ENCODE assay signal across 1 cellular context in genomic region chr10:74021248-74022055, GRCh38.
TF ChIP-seq lines count a peak whose summit lies in the region.

No MANE protein-coding gene starts in this region.

TF ChIP-seq in K562, 482 proteins besides CTCF, POLR2A, EP300 and RAD21 (continued from another document and continues in another):
- TF ChIP-seq MXD1 (CRISPR knock-in tag; IDR thresholded peaks at IDR 0.05; ENCODE audit: borderline replicate concordance, poor library complexity, severe bottlenecking) = no peak
- TF ChIP-seq RERE (CRISPR knock-in tag; IDR thresholded peaks at IDR 0.05; ENCODE audit: borderline replicate concordance) = no peak
- TF ChIP-seq SAFB2 (IDR thresholded peaks at IDR 0.05; ENCODE audit: borderline replicate concordance, low read depth, low read length, severe bottlenecking) = no peak
- no peak for TF ChIP-seq CBX1 (IDR thresholded peaks at IDR 0.05; ENCODE audit: low read depth)
- peak; percentile 85 for TF ChIP-seq SOX6 (IDR thresholded peaks at IDR 0.05)
- no peak for TF ChIP-seq U2AF1 (optimal IDR thresholded peaks at IDR 0.05; ENCODE audit: low read depth, low read length)
- 0 out of 2 replicates have a peak, but pooled peaks have one; percentile 44 for TF ChIP-seq ZNF311 (CRISPR knock-in tag; IDR thresholded peaks at IDR 0.05)
- TF ChIP-seq ZBED1 (IDR thresholded peaks at IDR 0.05) = no peak
- TF ChIP-seq BMI1 (IDR thresholded peaks at IDR 0.05; ENCODE audit: low read length) = no peak
- TF ChIP-seq PHB2 (IDR thresholded peaks at IDR 0.05; ENCODE audit: low read depth) = 0 out of 2 replicates have a peak, but pooled peaks have one; percentile 53
- peak; percentile 54; the same call in 1 of the 2 replicates for TF ChIP-seq BHLHE40 (IDR thresholded peaks at IDR 0.05; ENCODE audit: low read length)
- no peak for TF ChIP-seq HMG20B (CRISPR knock-in tag; IDR thresholded peaks at IDR 0.05)
- TF ChIP-seq SIX5 (IDR thresholded peaks at IDR 0.05; ENCODE audit: borderline replicate concordance in 1 of 2, insufficient read depth in 1 of 2, low read depth in 1 of 2, low read length in 2 of 2) = no peak
- no peak for TF ChIP-seq FIP1L1 (IDR thresholded peaks at IDR 0.05; ENCODE audit: low read depth, low read length, poor library complexity, severe bottlenecking)
- peak; percentile 46; the same call in 1 of the 2 replicates for TF ChIP-seq MYC (IDR thresholded peaks at IDR 0.05; ENCODE audit: low read depth, low read length)
- no peak for TF ChIP-seq MYC (CRISPR knock-in tag; IDR thresholded peaks at IDR 0.05; ENCODE audit: borderline replicate concordance, low read depth)
- no peak for TF ChIP-seq ETS1 (conservative IDR thresholded peaks at IDR 0.05; ENCODE audit: control insufficient read depth, low read depth, low read length)
- no peak for TF ChIP-seq ZNF224 (CRISPR knock-in tag; IDR thresholded peaks at IDR 0.05)
- no peak for TF ChIP-seq ARID3B (CRISPR knock-in tag; IDR thresholded peaks at IDR 0.05; ENCODE audit: borderline replicate concordance)
- no peak for TF ChIP-seq HNRNPUL1 (IDR thresholded peaks at IDR 0.05; ENCODE audit: low read length)
- TF ChIP-seq ESRRA (IDR thresholded peaks at IDR 0.05; ENCODE audit: borderline replicate concordance, low read depth) = peak; percentile 15; the same call in 1 of the 2 replicates
- TF ChIP-seq ZNF23 (CRISPR knock-in tag; IDR thresholded peaks at IDR 0.05) = no peak
- TF ChIP-seq, protein P1, sequence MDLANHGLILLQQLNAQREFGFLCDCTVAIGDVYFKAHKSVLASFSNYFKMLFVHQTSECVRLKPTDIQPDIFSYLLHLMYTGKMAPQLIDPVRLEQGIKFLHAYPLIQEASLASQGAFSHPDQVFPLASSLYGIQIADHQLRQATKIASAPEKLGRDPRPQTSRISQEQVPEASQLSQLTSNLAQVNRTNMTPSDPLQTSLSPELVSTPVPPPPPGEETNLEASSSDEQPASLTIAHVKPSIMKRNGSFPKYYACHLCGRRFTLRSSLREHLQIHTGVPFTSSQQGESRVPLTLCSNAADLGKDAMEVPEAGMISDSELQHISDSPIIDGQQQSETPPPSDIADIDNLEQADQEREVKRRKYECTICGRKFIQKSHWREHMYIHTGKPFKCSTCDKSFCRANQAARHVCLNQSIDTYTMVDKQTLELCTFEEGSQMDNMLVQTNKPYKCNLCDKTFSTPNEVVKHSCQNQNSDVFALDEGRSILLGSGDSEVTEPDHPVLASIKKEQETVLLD (IDR thresholded peaks at IDR 0.05) = peak; percentile 73
- no peak for TF ChIP-seq ZNF778 (CRISPR knock-in tag; IDR thresholded peaks at IDR 0.05)
- TF ChIP-seq RFX1 (IDR thresholded peaks at IDR 0.05) = no peak; the same call in 1 of the 2 replicates
- no peak for TF ChIP-seq ZBTB17 (CRISPR knock-in tag; IDR thresholded peaks at IDR 0.05)
- peak; percentile 39 to 79 for TF ChIP-seq TRIM24 (IDR thresholded peaks at IDR 0.05)
- no peak for TF ChIP-seq RHOXF2B (CRISPR knock-in tag; conservative IDR thresholded peaks at IDR 0.05)
- no peak for TF ChIP-seq PHF8 (IDR thresholded peaks at IDR 0.05; ENCODE audit: borderline replicate concordance, low read length)
- no peak for TF ChIP-seq HEY1 (CRISPR knock-in tag; IDR thresholded peaks at IDR 0.05; ENCODE audit: borderline replicate concordance)
- TF ChIP-seq, protein P2, sequence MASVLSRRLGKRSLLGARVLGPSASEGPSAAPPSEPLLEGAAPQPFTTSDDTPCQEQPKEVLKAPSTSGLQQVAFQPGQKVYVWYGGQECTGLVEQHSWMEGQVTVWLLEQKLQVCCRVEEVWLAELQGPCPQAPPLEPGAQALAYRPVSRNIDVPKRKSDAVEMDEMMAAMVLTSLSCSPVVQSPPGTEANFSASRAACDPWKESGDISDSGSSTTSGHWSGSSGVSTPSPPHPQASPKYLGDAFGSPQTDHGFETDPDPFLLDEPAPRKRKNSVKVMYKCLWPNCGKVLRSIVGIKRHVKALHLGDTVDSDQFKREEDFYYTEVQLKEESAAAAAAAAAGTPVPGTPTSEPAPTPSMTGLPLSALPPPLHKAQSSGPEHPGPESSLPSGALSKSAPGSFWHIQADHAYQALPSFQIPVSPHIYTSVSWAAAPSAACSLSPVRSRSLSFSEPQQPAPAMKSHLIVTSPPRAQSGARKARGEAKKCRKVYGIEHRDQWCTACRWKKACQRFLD (CRISPR knock-in tag; IDR thresholded peaks at IDR 0.05) = peak; percentile 56; the same call in 1 of the 2 replicates
- TF ChIP-seq, protein P3, sequence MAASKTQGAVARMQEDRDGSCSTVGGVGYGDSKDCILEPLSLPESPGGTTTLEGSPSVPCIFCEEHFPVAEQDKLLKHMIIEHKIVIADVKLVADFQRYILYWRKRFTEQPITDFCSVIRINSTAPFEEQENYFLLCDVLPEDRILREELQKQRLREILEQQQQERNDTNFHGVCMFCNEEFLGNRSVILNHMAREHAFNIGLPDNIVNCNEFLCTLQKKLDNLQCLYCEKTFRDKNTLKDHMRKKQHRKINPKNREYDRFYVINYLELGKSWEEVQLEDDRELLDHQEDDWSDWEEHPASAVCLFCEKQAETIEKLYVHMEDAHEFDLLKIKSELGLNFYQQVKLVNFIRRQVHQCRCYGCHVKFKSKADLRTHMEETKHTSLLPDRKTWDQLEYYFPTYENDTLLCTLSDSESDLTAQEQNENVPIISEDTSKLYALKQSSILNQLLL (CRISPR knock-in tag; IDR thresholded peaks at IDR 0.05; ENCODE audit: borderline replicate concordance) = no peak
- peak; percentile 85 for TF ChIP-seq SMARCA5 (IDR thresholded peaks at IDR 0.05)
- no peak for TF ChIP-seq PTTG1 (tag; IDR thresholded peaks at IDR 0.05; ENCODE audit: low read depth)
- no peak for TF ChIP-seq DMBX1 (CRISPR knock-in tag; IDR thresholded peaks at IDR 0.05; ENCODE audit: borderline replicate concordance)
- no peak for TF ChIP-seq REST (CRISPR knock-in tag; IDR thresholded peaks at IDR 0.05; ENCODE audit: low read depth)
- peak; percentile 98 for TF ChIP-seq JUND (IDR thresholded peaks at IDR 0.05; ENCODE audit: borderline replicate concordance, low read depth, low read length)
- TF ChIP-seq JUND (tag; IDR thresholded peaks at IDR 0.05; ENCODE audit: borderline replicate concordance, low read depth, low read length) = peak; percentile 95
- TF ChIP-seq SMAD4 (CRISPR knock-in tag; conservative IDR thresholded peaks at IDR 0.05) = no peak; the same call in 1 of the 2 replicates
- TF ChIP-seq FOS (IDR thresholded peaks at IDR 0.05; ENCODE audit: extremely low read depth, insufficient read length) = peak; percentile 53
- TF ChIP-seq MNT (conservative IDR thresholded peaks at IDR 0.05) = peak; percentile 36 to 66; a peak in 3 of 4 replicates
- TF ChIP-seq SNAPC5 (CRISPR knock-in tag; IDR thresholded peaks at IDR 0.05) = no peak
- TF ChIP-seq KLF1 (tag; IDR thresholded peaks at IDR 0.05) = no peak
- TF ChIP-seq ZNF655 (CRISPR knock-in tag; IDR thresholded peaks at IDR 0.05) = no peak
